Comparison of ENCODE assay signal across 8 cellular contexts in the genomic region with DNA sequence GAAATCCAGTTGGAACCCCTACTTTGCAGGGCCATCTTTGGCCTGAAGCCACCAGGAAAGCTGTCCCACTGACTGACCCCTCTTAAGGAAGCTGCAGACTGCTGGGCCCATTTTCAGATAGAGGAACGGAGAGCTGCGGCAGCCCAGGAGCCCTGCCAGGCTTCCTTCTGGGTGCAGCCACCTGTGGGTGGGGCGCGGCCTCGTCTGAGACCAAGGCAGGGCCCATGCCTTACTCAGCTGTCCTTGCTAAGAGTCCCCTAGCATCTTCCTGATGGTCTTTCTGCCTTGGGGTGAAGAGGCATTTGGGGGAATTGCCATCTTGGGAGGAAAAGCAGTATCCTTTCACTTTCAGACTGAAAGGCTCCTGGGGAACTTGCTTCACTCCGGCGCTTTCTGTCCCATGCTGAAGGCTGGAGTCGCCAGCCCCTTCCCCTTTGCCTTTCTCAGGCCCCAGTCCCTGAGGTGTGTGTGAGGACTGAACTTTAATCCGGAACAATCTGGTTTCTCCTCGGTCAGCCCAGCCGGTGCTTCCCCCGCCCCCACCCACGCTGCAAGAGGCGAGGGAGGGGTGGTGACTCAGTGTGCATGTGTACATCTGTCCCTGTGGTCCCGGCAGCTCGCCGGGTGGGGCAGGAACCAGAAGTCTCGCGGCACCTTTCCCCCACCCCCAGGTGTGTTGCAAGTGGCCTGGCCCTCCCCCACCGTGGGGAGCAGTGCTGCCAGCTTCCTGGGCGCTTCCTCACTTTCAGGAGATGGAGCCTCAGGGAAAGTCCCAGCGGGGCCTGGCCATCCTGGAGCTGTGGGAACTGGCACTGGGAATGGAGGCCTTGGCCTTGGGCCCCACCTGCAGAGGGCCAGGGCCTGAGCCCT. TPM values are rescaled to one million over a fixed set of nuclear protein-coding genes. Genes with fewer than 3 reads are reported as not detected.
DNase-seq lines count a peak whose midpoint lies in the region; ATAC-seq and TF ChIP-seq lines count a peak whose summit lies in the region.

No MANE protein-coding gene starts in this region.

- peak in 2 of 4 donors; percentile 31 to 60 for TF ChIP-seq POLR2A in upper lobe of left lung (IDR thresholded peaks at IDR 0.05)

- H3K23ac ChIP-seq in trophoblast cell (ENCODE audit: low read length): no peak overlapping the region

- H3K79me2 ChIP-seq in OCI-LY1 (ENCODE audit: insufficient read depth, low read length) (peaks cover 8% of the 10 kb centered on the region; the same call in 1 of the 2 replicates), trophoblast cell (ENCODE audit: control insufficient read depth, insufficient read depth, low read length, poor library complexity) (peaks cover 27% of the 10 kb centered on the region)

- peak overlapping the region; percentile 41 for H4K91ac ChIP-seq in trophoblast cell (ENCODE audit: low read depth, low read length)

- H2BK120ac ChIP-seq in trophoblast cell (ENCODE audit: insufficient read depth, low read length, poor library complexity): peak overlapping the region; percentile 47

- H4K12ac ChIP-seq in trophoblast cell (ENCODE audit: low read depth, low read length): no peak overlapping the region

- H3K36me3 Mint-ChIP-seq in activated T-cell treated with anti-CD3 and anti-CD28 coated beads, Interleukin-2, amount 50 U/mL, for 4 hours (ENCODE audit: insufficient read depth): peaks cover 59% of the 10 kb centered on the region

- peaks cover 51% of the 10 kb centered on the region for H3K4me1 ChIP-seq in OCI-LY1 (ENCODE audit: insufficient read depth, low read length, severe bottlenecking)
- H3K4me1 ChIP-seq in trophoblast cell (ENCODE audit: control insufficient read depth in 1 of 2, insufficient read depth in 2 of 2, low read length in 2 of 2): peaks cover 45 to 54% of the 10 kb centered on the region in 2 experiments
- peaks cover 67 to 79% (median 74%) of the 10 kb centered on the region in 4 donors for H3K4me1 ChIP-seq in upper lobe of left lung

- H3K36me3 ChIP-seq in OCI-LY1 (ENCODE audit: insufficient read depth, low read length): peaks cover 72% of the 10 kb centered on the region
- H3K36me3 ChIP-seq in trophoblast cell (ENCODE audit: control insufficient read depth in 1 of 2, insufficient read depth in 2 of 2, low read length in 2 of 2): peaks cover 78 to 79% of the 10 kb centered on the region in 2 experiments
- H3K36me3 ChIP-seq in upper lobe of left lung: peaks cover 18 to 83% (median 57%) of the 10 kb centered on the region in 4 donors

- no peaks in the 10 kb centered on the region for H3K9me3 Mint-ChIP-seq in activated T-cell treated with anti-CD3 and anti-CD28 coated beads, Interleukin-2, amount 50 U/mL, for 4 hours

- H3K27ac ChIP-seq in OCI-LY1 (ENCODE audit: low read depth, low read length, poor library complexity, severe bottlenecking) (peak overlapping the region; percentile 95), trophoblast cell (ENCODE audit: low read depth, low read length) (peak overlapping the region; percentile 7), upper lobe of left lung (peak overlapping the region; percentile 96 to 99 (median 96))

- H3K4me3 Mint-ChIP-seq in activated T-cell treated with anti-CD3 and anti-CD28 coated beads, Interleukin-2, amount 50 U/mL, for 4 hours: peak overlapping the region; percentile 97

- no peaks in the 10 kb centered on the region for H3K9me2 ChIP-seq in OCI-LY1 (ENCODE audit: low read depth, low read length)

- no peaks in the 10 kb centered on the region for H3K27me3 ChIP-seq in OCI-LY1 (ENCODE audit: insufficient read depth, low read length)
- no peaks in the 10 kb centered on the region for H3K27me3 ChIP-seq in trophoblast cell (ENCODE audit: insufficient read depth, low read length)
- H3K27me3 ChIP-seq in upper lobe of left lung: no peaks in the 10 kb centered on the region

- peak overlapping the region; percentile 59 for H3K18ac ChIP-seq in trophoblast cell (ENCODE audit: low read length)

- H4K20me1 ChIP-seq in OCI-LY1 (ENCODE audit: insufficient read depth, low read length): no peaks in the 10 kb centered on the region

- peak overlapping the region; percentile 4 for H2BK5ac ChIP-seq in trophoblast cell (ENCODE audit: low read depth, low read length, poor library complexity)

- peaks cover 38% of the 10 kb centered on the region for H3K79me1 ChIP-seq in trophoblast cell (ENCODE audit: low read length)

- no peak overlapping the region for H2BK12ac ChIP-seq in trophoblast cell (ENCODE audit: low read length)

- peak overlapping the region; percentile 34 for H3K14ac ChIP-seq in trophoblast cell (ENCODE audit: low read length)

- H3K9me3 ChIP-seq in OCI-LY1 (ENCODE audit: low read length): no peaks in the 10 kb centered on the region
- no peaks in the 10 kb centered on the region for H3K9me3 ChIP-seq in trophoblast cell (ENCODE audit: insufficient read depth, low read depth, low read length)
- no peaks in the 10 kb centered on the region for H3K9me3 ChIP-seq in upper lobe of left lung

- H3F3A ChIP-seq in OCI-LY1 (ENCODE audit: insufficient read depth, low read length): peaks cover 7% of the 10 kb centered on the region; the same call in 1 of the 2 replicates

- peak overlapping the region; percentile 36 for H3K4ac ChIP-seq in trophoblast cell (ENCODE audit: low read depth, low read length)

- no CpG with 5 or more reads among the region's 22 CpGs for WGBS in trophoblast cell (ENCODE audit: extremely low coverage, insufficient coverage, insufficient read length)
- 0 to 11% methylated on average over 4 to 19 of the region's 22 CpGs for WGBS in upper lobe of left lung, 2 donors

- peak overlapping the region; percentile 97 for H3K4me3 ChIP-seq in OCI-LY1 (ENCODE audit: low read depth, low read length, poor library complexity, severe bottlenecking)
- H3K4me3 ChIP-seq in trophoblast cell (ENCODE audit: low read depth, low read length): no peak overlapping the region
- H3K4me3 ChIP-seq in upper lobe of left lung: peak overlapping the region in 3 of 4 donors; percentile 25 to 92 (median 81)

- peak overlapping the region; percentile 21 for H2AK5ac ChIP-seq in trophoblast cell (ENCODE audit: low read length)

- peak in 2 of 4 donors; percentile 62 to 99 for TF ChIP-seq EP300 in upper lobe of left lung (IDR thresholded peaks at IDR 0.05)

- peak overlapping the region; percentile 29 for H4K8ac ChIP-seq in trophoblast cell (ENCODE audit: low read depth, low read length)

- H3K9ac ChIP-seq in OCI-LY1 (ENCODE audit: low read length) (peak overlapping the region; percentile 94), trophoblast cell (ENCODE audit: low read length) (no peak overlapping the region)

- TF ChIP-seq CTCF in OCI-LY1 (IDR thresholded peaks at IDR 0.05; ENCODE audit: low read length) (no peak), upper lobe of left lung (IDR thresholded peaks at IDR 0.05) (no peak)

- H3K4me2 ChIP-seq in OCI-LY1 (ENCODE audit: low read length): peak overlapping the region; percentile 89
- H3K4me2 ChIP-seq in trophoblast cell (ENCODE audit: low read length): peak overlapping the region; percentile 2

- no peaks in the 10 kb centered on the region for H3K27me3 Mint-ChIP-seq in activated T-cell treated with anti-CD3 and anti-CD28 coated beads, Interleukin-2, amount 50 U/mL, for 4 hours (ENCODE audit: low read depth)

- H3K4me1 Mint-ChIP-seq in activated T-cell treated with anti-CD3 and anti-CD28 coated beads, Interleukin-2, amount 50 U/mL, for 4 hours (ENCODE audit: low read depth): peaks cover 43% of the 10 kb centered on the region

- H2AFZ ChIP-seq in OCI-LY1 (ENCODE audit: low read length) (no peak overlapping the region), trophoblast cell (ENCODE audit: insufficient read depth, low read length, poor library complexity) (no peak overlapping the region)

- peak; percentile 78 for DNase-seq in ELF-1 (ENCODE audit: low read depth, low spot score)
- DNase-seq in activated T-cell treated with anti-CD3 and anti-CD28 coated beads, Interleukin-2, amount 50 U/mL, for 4 hours: peak; percentile 94
- DNase-seq in fibroblast of peridontal ligament (ENCODE audit: extremely low read depth): peak; percentile 65
- peak; percentile 68 to 82 for DNase-seq in trophoblast cell
- peak; percentile 92 to 99 for DNase-seq in upper lobe of left lung

- ATAC-seq in HG02678 (IDR thresholded peaks at IDR 0.05; ENCODE audit: unreplicated experiment): peak; percentile 45
- ATAC-seq in activated T-cell treated with anti-CD3 and anti-CD28 coated beads, Interleukin-2, amount 50 U/mL, for 4 hours: peak; percentile 44 to 53
- peak; percentile 78 to 84 for ATAC-seq in upper lobe of left lung (ENCODE audit: low FRiP score in 2 of 2)
- no peak for ATAC-seq in HG02763 (IDR thresholded peaks at IDR 0.05; ENCODE audit: unreplicated experiment)

RNA-seq across cellular contexts. Expression of a gene that starts 5.1 kb away (rescaled TPM):
- total RNA-seq in activated T-cell treated with anti-CD3 and anti-CD28 coated beads, Interleukin-2, amount 50 U/mL, for 4 hours: 10 to 100 TPM; 48.7 to 64.8 (median 59.8) TPM
- polyA plus RNA-seq in trophoblast cell (2013): 9.4 and 9.6 TPM in 2 replicates
- total RNA-seq in upper lobe of left lung: 10 to 100 TPM; 17.6 to 55.5 (median 26.2) TPM

RNA-seq across cellular contexts. Expression of a gene that starts 35.1 kb away (rescaled TPM):
- 100 to 1,000 TPM in 1 of 3 donors, 10 to 100 TPM in 2; 87.2 to 104 (median 95.6) TPM for total RNA-seq in activated T-cell treated with anti-CD3 and anti-CD28 coated beads, Interleukin-2, amount 50 U/mL, for 4 hours
- polyA plus RNA-seq in trophoblast cell (2013): 29.0 and 30.8 TPM in 2 replicates
- 100 to 1,000 TPM in 2 of 6 donors, 10 to 100 TPM in 4; 59.9 to 131 (median 75.1) TPM for total RNA-seq in upper lobe of left lung

Comparison
In these comparisons a context has a peak if more than half of its experiments do, and no peak if none do; other contexts are left out.
1. H3K27ac ChIP-seq: peak in every context shown above with its lines; median percentile 96 in upper lobe of left lung; 95 in OCI-LY1; 7 in trophoblast cell.